ENCODE assay signal across 9 cellular contexts in the genomic region with DNA sequence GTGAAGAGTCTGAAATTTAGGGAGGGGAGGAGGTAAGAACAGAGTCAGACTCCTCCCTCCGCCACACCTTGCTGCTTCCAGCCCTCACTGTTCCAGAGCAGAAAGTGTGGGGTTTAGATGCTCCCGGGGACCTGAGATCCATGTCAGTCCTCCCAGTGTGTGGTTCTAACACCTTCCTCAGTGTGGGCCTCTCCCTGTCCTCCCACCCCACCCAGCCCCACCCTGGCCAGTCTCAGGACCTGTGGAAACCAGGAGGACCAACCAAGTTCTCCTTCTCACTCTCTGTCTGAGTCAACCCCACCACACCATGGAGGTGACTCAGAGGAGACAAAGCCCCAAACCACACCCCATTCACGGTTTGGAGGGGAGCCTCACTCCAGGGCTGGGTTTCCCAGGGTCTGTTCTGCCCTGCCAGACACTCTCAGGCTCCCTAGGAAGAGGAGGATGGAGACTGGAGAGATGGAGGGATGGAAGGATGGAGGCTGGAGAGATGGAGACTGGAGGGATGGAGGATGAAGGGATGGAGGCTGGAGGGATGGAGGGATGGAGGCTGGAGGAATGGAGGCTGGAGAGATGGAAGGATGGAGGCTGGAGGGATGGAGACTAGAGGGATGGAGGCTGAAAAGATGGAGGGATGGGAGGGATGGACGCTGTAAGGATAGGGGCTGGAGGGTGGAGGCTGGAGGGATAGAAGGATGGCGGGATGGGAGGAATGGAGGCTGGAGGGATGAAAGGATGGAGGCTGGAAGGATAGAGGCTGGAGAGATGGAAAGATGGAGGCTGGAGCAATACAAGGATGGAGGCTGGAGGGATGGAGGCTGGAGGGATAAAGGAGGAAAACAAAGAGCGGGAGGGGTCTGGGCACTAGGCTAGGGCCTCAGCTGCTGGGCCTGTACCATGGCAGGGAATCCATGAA.
A peak's percentile ranks its signal among the peaks of the same experiment; 100 is the strongest.
DNase-seq lines count a peak whose midpoint lies in the region; TF ChIP-seq lines count a peak whose summit lies in the region.
"Had no signal": no experiment of that assay in that cellular context is flagged by ENCODE, and none has a peak within 500 bp of the region (broad histone marks: within the 10 kb centered on the region; RNA-seq: fewer than 3 reads in every experiment).

No MANE protein-coding gene starts in this region.

- CTCF ChIA-PET in RWPE1 (lab: Yijun Ruan, JAX) = no interaction called here

- H3K9me3 ChIP-seq in GM23248 (ENCODE audit: low read depth) = no peaks in the 10 kb centered on the region
- H3K9me3 ChIP-seq: heart left ventricle had no signal

- H3K36me3 ChIP-seq in GM23248 (ENCODE audit: low read depth) = no peaks in the 10 kb centered on the region
- H3K36me3 ChIP-seq: heart left ventricle had no signal

- no peaks in the 10 kb centered on the region for H4K20me1 ChIP-seq in GM23248 (ENCODE audit: insufficient read depth)

- H3F3A ChIP-seq in GM23248 (ENCODE audit: insufficient read depth) = no peaks in the 10 kb centered on the region

- 52 to 60% methylated on average over 4 to 6 of the region's 6 CpGs for WGBS in GM23248 (ENCODE audit: low coverage in 1 of 2, low lambda C conversion rate in 2 of 2, missing lambda C conversion rate in 2 of 2), 2 experiments

- H3K4me1 ChIP-seq in GM23248 (ENCODE audit: insufficient read depth) = no peaks in the 10 kb centered on the region

- peak; percentile 72 for DNase-seq in ELR (ENCODE audit: low read depth)
- peak; percentile 60 for DNase-seq in GM23248
- peak; percentile 41 for DNase-seq in RWPE1 (ENCODE audit: low spot score)
- DNase-seq in stimulated activated CD8-positive, alpha-beta memory T cell treated with anti-CD3 and anti-CD28 coated beads, Interleukin-15, amount 100 ng/mL, for 4 hours (ENCODE audit: low read depth in 2 of 2) = peak; percentile 61 to 70
- DNase-seq in anterior cingulate cortex (lab: John Stamatoyannopoulos, UW) = no peak
- no peak for DNase-seq in amniotic stem cell (lab: John Stamatoyannopoulos, UW)
- no peak for DNase-seq in progenitor cell of endocrine pancreas (ENCODE audit: low spot score, unreplicated experiment)

- POLR2A ChIA-PET in RWPE1 (lab: Yijun Ruan, JAX; ENCODE audit: low non-redundant PET) = no interaction called here

- H3K27ac Mint-ChIP-seq in activated naive CD8-positive, alpha-beta T cell = peak overlapping the region; percentile 98
- H3K27ac Mint-ChIP-seq in progenitor cell of endocrine pancreas = no peak overlapping the region

- no peaks in the 10 kb centered on the region for H3K36me3 Mint-ChIP-seq in activated naive CD8-positive, alpha-beta T cell
- H3K36me3 Mint-ChIP-seq in progenitor cell of endocrine pancreas (ENCODE audit: insufficient read depth) = no peaks in the 10 kb centered on the region

- peak overlapping the region; percentile 86 for H3K4me3 Mint-ChIP-seq in activated naive CD8-positive, alpha-beta T cell
- H3K4me3 Mint-ChIP-seq in progenitor cell of endocrine pancreas (ENCODE audit: low read depth) = no peak overlapping the region

- H3K27me3 ChIP-seq in GM23248 (replicated peaks; ENCODE audit: insufficient read depth) = peaks cover 11% of the 10 kb centered on the region; the same call in 1 of the 2 replicates

- H2AFZ ChIP-seq in GM23248 = no peak overlapping the region

- no peaks in the 10 kb centered on the region for H3K9me2 ChIP-seq in GM23248 (ENCODE audit: insufficient read depth)

- no peak overlapping the region for H3K4me3 ChIP-seq in GM23248
- H3K4me3 ChIP-seq: heart left ventricle had no signal

- no peaks in the 10 kb centered on the region for H3K79me2 ChIP-seq in GM23248 (ENCODE audit: insufficient read depth)

- H3K4me2 ChIP-seq in GM23248 (ENCODE audit: unreplicated experiment) = no peak overlapping the region

- in situ Hi-C loops in GM23248 (cut with MboI) = no loop called here

- H3K4me1 Mint-ChIP-seq in activated naive CD8-positive, alpha-beta T cell (ENCODE audit: low read depth) = peaks cover 79% of the 10 kb centered on the region
- no peaks in the 10 kb centered on the region for H3K4me1 Mint-ChIP-seq in progenitor cell of endocrine pancreas (ENCODE audit: low read depth)

- H3K27ac ChIP-seq in GM23248 (no peak overlapping the region), RWPE1 (peak overlapping the region; percentile 63)

- no peaks in the 10 kb centered on the region for H3K27me3 Mint-ChIP-seq in activated naive CD8-positive, alpha-beta T cell
- peaks cover 12% of the 10 kb centered on the region for H3K27me3 Mint-ChIP-seq in progenitor cell of endocrine pancreas

- TF ChIP-seq CTCF in RWPE1 (conservative IDR thresholded peaks at IDR 0.05; ENCODE audit: low read depth) (no peak), progenitor cell of endocrine pancreas (IDR thresholded peaks at IDR 0.05; ENCODE audit: unreplicated experiment) (no peak)

- no peak overlapping the region for H3K9ac ChIP-seq in GM23248

- no peaks in the 10 kb centered on the region for H3K9me3 Mint-ChIP-seq in activated naive CD8-positive, alpha-beta T cell (ENCODE audit: low read depth)
- no peaks in the 10 kb centered on the region for H3K9me3 Mint-ChIP-seq in progenitor cell of endocrine pancreas (ENCODE audit: low read depth)

Comparison
In these comparisons a context has a peak if more than half of its experiments do, and no peak if none do; other contexts are left out.
1. DNase-seq: peak in ELR (single experiment), GM23248 (single experiment), RWPE1 (single experiment) and stimulated activated CD8-positive, alpha-beta memory T cell treated with anti-CD3 and anti-CD28 coated beads, Interleukin-15, amount 100 ng/mL, for 4 hours (2 of 2); none in anterior cingulate cortex (0 of 58), amniotic stem cell (single experiment) and progenitor cell of endocrine pancreas (single experiment).